ENCODE assay signal across 1 cellular context in the genomic region with DNA sequence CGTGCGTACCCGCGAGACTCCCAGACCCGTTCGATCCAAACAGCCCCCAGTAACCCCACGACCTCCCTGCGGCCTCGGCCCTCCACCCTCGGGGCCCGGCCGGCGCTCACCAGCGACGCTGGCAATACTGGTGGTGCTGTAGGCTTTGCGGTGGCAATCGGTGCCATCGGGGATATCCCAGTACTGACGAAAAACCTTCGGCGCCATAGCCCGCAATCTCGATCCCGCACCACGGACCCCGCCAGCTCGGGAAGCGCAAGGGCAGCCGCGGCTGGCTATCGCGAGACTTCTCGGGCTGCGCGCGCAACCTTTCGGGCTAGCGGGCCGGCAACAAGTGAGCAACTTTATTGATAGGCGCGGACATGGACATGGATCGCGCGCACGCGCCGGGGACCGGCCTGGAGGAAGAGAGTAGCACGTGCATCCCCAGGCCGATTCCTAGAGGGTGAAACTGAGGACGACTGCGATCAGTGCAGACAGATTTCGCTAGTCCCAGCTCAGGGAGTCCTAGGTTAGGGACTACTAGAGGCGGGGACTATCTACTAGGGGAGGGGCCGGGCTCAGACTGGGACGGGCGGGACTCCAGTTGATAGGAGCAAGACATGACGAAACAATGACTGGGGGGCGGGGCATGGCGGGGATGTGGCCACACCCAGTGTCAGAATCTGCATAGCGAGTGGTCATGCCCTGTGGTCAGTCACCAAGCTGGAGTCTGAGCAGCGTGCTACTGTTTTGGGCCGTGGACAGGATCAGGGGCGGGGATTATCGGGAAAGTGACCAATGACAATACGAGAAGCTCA.
TF ChIP-seq lines count a peak whose summit lies in the region.

A gene (minus strand): TSS at position 289 of the 800 bp plus-strand sequence. CDS start 82 bp downstream, at position 207.

TF ChIP-seq in HepG2, 621 proteins besides CTCF, POLR2A, EP300 and RAD21 (continued from another document and continues in another):
- TF ChIP-seq HNF4G (IDR thresholded peaks at IDR 0.05; ENCODE audit: borderline replicate concordance, low read depth, low read length) (no peak), HNF4G (CRISPR knock-in tag; IDR thresholded peaks at IDR 0.05; ENCODE audit: borderline replicate concordance, low read depth) (no peak; the same call in none of the 2 replicates), ATM (IDR thresholded peaks at IDR 0.05; ENCODE audit: borderline replicate concordance) (no peak), ZNF891 (CRISPR knock-in tag; IDR thresholded peaks at IDR 0.05) (peak; percentile 90), KMT2B (CRISPR knock-in tag; IDR thresholded peaks at IDR 0.05) (peak; percentile 91), ZNF558 (CRISPR knock-in tag; IDR thresholded peaks at IDR 0.05; ENCODE audit: borderline replicate concordance) (peak; percentile 38; the same call in 1 of the 2 replicates), ZFP36L1 (CRISPR knock-in tag; IDR thresholded peaks at IDR 0.05) (no peak; the same call in 1 of the 2 replicates), ZFP36 (IDR thresholded peaks at IDR 0.05; ENCODE audit: borderline replicate concordance, low read depth, low read length, partially characterized antibody) (no peak), ZNF562 (CRISPR knock-in tag; IDR thresholded peaks at IDR 0.05; ENCODE audit: borderline replicate concordance) (no peak), ZNF570 (CRISPR knock-in tag; IDR thresholded peaks at IDR 0.05; ENCODE audit: borderline replicate concordance) (no peak), MTA1 (CRISPR knock-in tag; IDR thresholded peaks at IDR 0.05; ENCODE audit: borderline replicate concordance) (peak; percentile 78), AHR (CRISPR knock-in tag; IDR thresholded peaks at IDR 0.05) (peak; percentile 43; the same call in 1 of the 2 replicates), SRSF1 (optimal IDR thresholded peaks at IDR 0.05; ENCODE audit: low read depth, low read length) (no peak), RARA (CRISPR knock-in tag; IDR thresholded peaks at IDR 0.05) (0 out of 2 replicates have a peak, but pooled peaks have one; percentile 38), PLRG1 (conservative IDR thresholded peaks at IDR 0.05) (no peak), BHLHE40 (IDR thresholded peaks at IDR 0.05; ENCODE audit: low read length) (peak; percentile 89), MYNN (CRISPR knock-in tag; IDR thresholded peaks at IDR 0.05; ENCODE audit: low read depth) (no peak), ZNF484 (CRISPR knock-in tag; IDR thresholded peaks at IDR 0.05; ENCODE audit: borderline replicate concordance, low read depth) (no peak), MEIS2 (CRISPR knock-in tag; IDR thresholded peaks at IDR 0.05) (no peak; the same call in 1 of the 2 replicates), SMARCE1 (IDR thresholded peaks at IDR 0.05; ENCODE audit: borderline replicate concordance) (no peak)
- TF ChIP-seq, protein P1, sequence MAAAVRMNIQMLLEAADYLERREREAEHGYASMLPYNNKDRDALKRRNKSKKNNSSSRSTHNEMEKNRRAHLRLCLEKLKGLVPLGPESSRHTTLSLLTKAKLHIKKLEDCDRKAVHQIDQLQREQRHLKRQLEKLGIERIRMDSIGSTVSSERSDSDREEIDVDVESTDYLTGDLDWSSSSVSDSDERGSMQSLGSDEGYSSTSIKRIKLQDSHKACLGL (CRISPR knock-in tag; IDR thresholded peaks at IDR 0.05) = 0 out of 2 replicates have a peak, but pooled peaks have one; percentile 45
- TF ChIP-seq, protein P2, sequence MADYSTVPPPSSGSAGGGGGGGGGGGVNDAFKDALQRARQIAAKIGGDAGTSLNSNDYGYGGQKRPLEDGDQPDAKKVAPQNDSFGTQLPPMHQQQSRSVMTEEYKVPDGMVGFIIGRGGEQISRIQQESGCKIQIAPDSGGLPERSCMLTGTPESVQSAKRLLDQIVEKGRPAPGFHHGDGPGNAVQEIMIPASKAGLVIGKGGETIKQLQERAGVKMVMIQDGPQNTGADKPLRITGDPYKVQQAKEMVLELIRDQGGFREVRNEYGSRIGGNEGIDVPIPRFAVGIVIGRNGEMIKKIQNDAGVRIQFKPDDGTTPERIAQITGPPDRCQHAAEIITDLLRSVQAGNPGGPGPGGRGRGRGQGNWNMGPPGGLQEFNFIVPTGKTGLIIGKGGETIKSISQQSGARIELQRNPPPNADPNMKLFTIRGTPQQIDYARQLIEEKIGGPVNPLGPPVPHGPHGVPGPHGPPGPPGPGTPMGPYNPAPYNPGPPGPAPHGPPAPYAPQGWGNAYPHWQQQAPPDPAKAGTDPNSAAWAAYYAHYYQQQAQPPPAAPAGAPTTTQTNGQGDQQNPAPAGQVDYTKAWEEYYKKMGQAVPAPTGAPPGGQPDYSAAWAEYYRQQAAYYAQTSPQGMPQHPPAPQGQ (CRISPR knock-in tag; IDR thresholded peaks at IDR 0.05; ENCODE audit: borderline replicate concordance) = no peak
- TF ChIP-seq, protein P3, sequence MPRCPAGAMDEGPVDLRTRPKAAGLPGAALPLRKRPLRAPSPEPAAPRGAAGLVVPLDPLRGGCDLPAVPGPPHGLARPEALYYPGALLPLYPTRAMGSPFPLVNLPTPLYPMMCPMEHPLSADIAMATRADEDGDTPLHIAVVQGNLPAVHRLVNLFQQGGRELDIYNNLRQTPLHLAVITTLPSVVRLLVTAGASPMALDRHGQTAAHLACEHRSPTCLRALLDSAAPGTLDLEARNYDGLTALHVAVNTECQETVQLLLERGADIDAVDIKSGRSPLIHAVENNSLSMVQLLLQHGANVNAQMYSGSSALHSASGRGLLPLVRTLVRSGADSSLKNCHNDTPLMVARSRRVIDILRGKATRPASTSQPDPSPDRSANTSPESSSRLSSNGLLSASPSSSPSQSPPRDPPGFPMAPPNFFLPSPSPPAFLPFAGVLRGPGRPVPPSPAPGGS (CRISPR knock-in tag; IDR thresholded peaks at IDR 0.05) = peak; percentile 59; the same call in 1 of the 2 replicates
- TF ChIP-seq, protein P4, sequence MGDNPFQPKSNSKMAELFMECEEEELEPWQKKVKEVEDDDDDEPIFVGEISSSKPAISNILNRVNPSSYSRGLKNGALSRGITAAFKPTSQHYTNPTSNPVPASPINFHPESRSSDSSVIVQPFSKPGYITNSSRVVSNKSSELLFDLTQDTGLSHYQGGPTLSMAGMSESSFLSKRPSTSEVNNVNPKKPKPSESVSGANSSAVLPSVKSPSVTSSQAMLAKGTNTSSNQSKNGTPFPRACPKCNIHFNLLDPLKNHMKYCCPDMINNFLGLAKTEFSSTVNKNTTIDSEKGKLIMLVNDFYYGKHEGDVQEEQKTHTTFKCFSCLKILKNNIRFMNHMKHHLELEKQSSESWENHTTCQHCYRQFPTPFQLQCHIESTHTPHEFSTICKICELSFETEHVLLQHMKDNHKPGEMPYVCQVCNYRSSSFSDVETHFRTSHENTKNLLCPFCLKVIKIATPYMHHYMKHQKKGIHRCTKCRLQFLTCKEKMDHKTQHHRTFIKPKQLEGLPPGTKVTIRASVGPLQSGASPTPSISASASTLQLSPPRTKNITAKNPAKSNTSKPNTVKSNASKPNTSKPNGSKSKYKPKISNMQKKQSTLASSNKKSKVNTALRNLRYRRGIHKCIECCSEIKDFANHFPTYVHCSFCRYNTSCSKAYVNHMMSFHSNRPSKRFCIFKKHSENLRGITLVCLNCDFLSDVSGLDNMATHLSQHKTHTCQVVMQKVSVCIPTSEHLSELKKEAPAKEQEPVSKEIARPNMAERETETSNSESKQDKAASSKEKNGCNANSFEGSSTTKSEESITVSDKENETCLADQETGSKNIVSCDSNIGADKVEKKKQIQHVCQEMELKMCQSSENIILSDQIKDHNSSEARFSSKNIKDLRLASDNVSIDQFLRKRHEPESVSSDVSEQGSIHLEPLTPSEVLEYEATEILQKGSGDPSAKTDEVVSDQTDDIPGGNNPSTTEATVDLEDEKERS (CRISPR knock-in tag; IDR thresholded peaks at IDR 0.05) = no peak
- TF ChIP-seq, protein P5, sequence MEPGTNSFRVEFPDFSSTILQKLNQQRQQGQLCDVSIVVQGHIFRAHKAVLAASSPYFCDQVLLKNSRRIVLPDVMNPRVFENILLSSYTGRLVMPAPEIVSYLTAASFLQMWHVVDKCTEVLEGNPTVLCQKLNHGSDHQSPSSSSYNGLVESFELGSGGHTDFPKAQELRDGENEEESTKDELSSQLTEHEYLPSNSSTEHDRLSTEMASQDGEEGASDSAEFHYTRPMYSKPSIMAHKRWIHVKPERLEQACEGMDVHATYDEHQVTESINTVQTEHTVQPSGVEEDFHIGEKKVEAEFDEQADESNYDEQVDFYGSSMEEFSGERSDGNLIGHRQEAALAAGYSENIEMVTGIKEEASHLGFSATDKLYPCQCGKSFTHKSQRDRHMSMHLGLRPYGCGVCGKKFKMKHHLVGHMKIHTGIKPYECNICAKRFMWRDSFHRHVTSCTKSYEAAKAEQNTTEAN (CRISPR knock-in tag; conservative IDR thresholded peaks at IDR 0.05) = no peak
- TF ChIP-seq, protein P6, sequence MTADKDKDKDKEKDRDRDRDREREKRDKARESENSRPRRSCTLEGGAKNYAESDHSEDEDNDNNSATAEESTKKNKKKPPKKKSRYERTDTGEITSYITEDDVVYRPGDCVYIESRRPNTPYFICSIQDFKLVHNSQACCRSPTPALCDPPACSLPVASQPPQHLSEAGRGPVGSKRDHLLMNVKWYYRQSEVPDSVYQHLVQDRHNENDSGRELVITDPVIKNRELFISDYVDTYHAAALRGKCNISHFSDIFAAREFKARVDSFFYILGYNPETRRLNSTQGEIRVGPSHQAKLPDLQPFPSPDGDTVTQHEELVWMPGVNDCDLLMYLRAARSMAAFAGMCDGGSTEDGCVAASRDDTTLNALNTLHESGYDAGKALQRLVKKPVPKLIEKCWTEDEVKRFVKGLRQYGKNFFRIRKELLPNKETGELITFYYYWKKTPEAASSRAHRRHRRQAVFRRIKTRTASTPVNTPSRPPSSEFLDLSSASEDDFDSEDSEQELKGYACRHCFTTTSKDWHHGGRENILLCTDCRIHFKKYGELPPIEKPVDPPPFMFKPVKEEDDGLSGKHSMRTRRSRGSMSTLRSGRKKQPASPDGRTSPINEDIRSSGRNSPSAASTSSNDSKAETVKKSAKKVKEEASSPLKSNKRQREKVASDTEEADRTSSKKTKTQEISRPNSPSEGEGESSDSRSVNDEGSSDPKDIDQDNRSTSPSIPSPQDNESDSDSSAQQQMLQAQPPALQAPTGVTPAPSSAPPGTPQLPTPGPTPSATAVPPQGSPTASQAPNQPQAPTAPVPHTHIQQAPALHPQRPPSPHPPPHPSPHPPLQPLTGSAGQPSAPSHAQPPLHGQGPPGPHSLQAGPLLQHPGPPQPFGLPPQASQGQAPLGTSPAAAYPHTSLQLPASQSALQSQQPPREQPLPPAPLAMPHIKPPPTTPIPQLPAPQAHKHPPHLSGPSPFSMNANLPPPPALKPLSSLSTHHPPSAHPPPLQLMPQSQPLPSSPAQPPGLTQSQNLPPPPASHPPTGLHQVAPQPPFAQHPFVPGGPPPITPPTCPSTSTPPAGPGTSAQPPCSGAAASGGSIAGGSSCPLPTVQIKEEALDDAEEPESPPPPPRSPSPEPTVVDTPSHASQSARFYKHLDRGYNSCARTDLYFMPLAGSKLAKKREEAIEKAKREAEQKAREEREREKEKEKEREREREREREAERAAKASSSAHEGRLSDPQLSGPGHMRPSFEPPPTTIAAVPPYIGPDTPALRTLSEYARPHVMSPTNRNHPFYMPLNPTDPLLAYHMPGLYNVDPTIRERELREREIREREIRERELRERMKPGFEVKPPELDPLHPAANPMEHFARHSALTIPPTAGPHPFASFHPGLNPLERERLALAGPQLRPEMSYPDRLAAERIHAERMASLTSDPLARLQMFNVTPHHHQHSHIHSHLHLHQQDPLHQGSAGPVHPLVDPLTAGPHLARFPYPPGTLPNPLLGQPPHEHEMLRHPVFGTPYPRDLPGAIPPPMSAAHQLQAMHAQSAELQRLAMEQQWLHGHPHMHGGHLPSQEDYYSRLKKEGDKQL (CRISPR knock-in tag; IDR thresholded peaks at IDR 0.05; ENCODE audit: low read depth) = peak; percentile 26; the same call in 1 of the 2 replicates
- TF ChIP-seq, protein P7, sequence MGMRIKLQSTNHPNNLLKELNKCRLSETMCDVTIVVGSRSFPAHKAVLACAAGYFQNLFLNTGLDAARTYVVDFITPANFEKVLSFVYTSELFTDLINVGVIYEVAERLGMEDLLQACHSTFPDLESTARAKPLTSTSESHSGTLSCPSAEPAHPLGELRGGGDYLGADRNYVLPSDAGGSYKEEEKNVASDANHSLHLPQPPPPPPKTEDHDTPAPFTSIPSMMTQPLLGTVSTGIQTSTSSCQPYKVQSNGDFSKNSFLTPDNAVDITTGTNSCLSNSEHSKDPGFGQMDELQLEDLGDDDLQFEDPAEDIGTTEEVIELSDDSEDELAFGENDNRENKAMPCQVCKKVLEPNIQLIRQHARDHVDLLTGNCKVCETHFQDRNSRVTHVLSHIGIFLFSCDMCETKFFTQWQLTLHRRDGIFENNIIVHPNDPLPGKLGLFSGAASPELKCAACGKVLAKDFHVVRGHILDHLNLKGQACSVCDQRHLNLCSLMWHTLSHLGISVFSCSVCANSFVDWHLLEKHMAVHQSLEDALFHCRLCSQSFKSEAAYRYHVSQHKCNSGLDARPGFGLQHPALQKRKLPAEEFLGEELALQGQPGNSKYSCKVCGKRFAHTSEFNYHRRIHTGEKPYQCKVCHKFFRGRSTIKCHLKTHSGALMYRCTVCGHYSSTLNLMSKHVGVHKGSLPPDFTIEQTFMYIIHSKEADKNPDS (CRISPR knock-in tag; IDR thresholded peaks at IDR 0.05) = no peak
- TF ChIP-seq, protein P8, sequence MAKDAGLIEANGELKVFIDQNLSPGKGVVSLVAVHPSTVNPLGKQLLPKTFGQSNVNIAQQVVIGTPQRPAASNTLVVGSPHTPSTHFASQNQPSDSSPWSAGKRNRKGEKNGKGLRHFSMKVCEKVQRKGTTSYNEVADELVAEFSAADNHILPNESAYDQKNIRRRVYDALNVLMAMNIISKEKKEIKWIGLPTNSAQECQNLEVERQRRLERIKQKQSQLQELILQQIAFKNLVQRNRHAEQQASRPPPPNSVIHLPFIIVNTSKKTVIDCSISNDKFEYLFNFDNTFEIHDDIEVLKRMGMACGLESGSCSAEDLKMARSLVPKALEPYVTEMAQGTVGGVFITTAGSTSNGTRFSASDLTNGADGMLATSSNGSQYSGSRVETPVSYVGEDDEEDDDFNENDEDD (CRISPR knock-in tag; IDR thresholded peaks at IDR 0.05; ENCODE audit: borderline replicate concordance) = peak; percentile 90; the same call in 1 of the 2 replicates
- TF ChIP-seq, protein P9, sequence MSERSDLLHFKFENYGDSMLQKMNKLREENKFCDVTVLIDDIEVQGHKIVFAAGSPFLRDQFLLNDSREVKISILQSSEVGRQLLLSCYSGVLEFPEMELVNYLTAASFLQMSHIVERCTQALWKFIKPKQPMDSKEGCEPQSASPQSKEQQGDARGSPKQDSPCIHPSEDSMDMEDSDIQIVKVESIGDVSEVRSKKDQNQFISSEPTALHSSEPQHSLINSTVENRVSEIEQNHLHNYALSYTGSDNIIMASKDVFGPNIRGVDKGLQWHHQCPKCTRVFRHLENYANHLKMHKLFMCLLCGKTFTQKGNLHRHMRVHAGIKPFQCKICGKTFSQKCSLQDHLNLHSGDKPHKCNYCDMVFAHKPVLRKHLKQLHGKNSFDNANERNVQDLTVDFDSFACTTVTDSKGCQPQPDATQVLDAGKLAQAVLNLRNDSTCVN (CRISPR knock-in tag; IDR thresholded peaks at IDR 0.05; ENCODE audit: borderline replicate concordance) = no peak
- TF ChIP-seq, protein P10, sequence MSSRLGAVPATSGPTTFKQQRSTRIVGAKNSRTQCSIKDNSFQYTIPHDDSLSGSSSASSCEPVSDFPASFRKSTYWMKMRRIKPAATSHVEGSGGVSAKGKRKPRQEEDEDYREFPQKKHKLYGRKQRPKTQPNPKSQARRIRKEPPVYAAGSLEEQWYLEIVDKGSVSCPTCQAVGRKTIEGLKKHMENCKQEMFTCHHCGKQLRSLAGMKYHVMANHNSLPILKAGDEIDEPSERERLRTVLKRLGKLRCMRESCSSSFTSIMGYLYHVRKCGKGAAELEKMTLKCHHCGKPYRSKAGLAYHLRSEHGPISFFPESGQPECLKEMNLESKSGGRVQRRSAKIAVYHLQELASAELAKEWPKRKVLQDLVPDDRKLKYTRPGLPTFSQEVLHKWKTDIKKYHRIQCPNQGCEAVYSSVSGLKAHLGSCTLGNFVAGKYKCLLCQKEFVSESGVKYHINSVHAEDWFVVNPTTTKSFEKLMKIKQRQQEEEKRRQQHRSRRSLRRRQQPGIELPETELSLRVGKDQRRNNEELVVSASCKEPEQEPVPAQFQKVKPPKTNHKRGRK (CRISPR knock-in tag; IDR thresholded peaks at IDR 0.05) = no peak
